ENCODE assay signal across 28 cellular contexts in genomic region chr17:62161405-62162148, GRCh38.
"Had no signal": no experiment of that assay in that cellular context is flagged by ENCODE, and none has a peak within 500 bp of the region (broad histone marks: within the 10 kb centered on the region; RNA-seq: fewer than 3 reads in every experiment).

No MANE protein-coding gene starts in this region.

- H3K36me3 Mint-ChIP-seq: activated naive CD4-positive, alpha-beta T cell treated with anti-CD3 and anti-CD28 coated beads, Interleukin-2, amount 10 ng/mL, durations not matched to agents 7 days and 5 days; activated naive CD4-positive, alpha-beta T cell treated with anti-CD3 and anti-CD28 coated beads, Interleukin-2, amount 50 U/mL, for 72 hours; activated naive CD8-positive, alpha-beta T cell treated with anti-CD3 and anti-CD28 coated beads, Interleukin-2, amount 10 ng/mL, durations not matched to agents 7 days and 5 days; brain had no signal

- H3K4me3 ChIP-seq: ascending aorta, breast epithelium, cardiac muscle cell, colonic mucosa, esophagus muscularis mucosa, gastrocnemius medialis, heart right ventricle had no signal

- H3K9me3 Mint-ChIP-seq: activated CD4-positive, alpha-beta memory T cell treated with anti-CD3 and anti-CD28 coated beads, Interleukin-2, amount 10 ng/mL, durations not matched to agents 7 days and 5 days; activated CD4-positive, alpha-beta T cell treated with anti-CD3 and anti-CD28 coated beads, Interleukin-2, amount 10 ng/mL, durations not matched to agents 7 days and 5 days; activated naive CD4-positive, alpha-beta T cell treated with anti-CD3 and anti-CD28 coated beads, Interleukin-2, amount 10 ng/mL, durations not matched to agents 7 days and 5 days; activated naive CD4-positive, alpha-beta T cell treated with anti-CD3 and anti-CD28 coated beads, Interleukin-2, amount 50 U/mL, for 72 hours; activated naive CD8-positive, alpha-beta T cell treated with anti-CD3 and anti-CD28 coated beads, Interleukin-2, amount 10 ng/mL, durations not matched to agents 7 days and 5 days; activated T-cell treated with anti-CD3 and anti-CD28 coated beads, Interleukin-2, amount 50 U/mL, for 24 hours; activated T-cell treated with anti-CD3 and anti-CD28 coated beads, Interleukin-2, amount 50 U/mL, for 72 hours; brain had no signal

- H3K4me1 Mint-ChIP-seq: brain had no signal

- H3K27ac Mint-ChIP-seq: activated CD4-positive, alpha-beta memory T cell treated with anti-CD3 and anti-CD28 coated beads, Interleukin-2, amount 10 ng/mL, durations not matched to agents 7 days and 5 days; activated CD4-positive, alpha-beta T cell treated with anti-CD3 and anti-CD28 coated beads, Interleukin-2, amount 10 ng/mL, durations not matched to agents 7 days and 5 days; activated naive CD4-positive, alpha-beta T cell treated with anti-CD3 and anti-CD28 coated beads, Interleukin-2, amount 10 ng/mL, durations not matched to agents 7 days and 5 days; activated naive CD4-positive, alpha-beta T cell treated with anti-CD3 and anti-CD28 coated beads, Interleukin-2, amount 50 U/mL, for 72 hours; activated naive CD8-positive, alpha-beta T cell treated with anti-CD3 and anti-CD28 coated beads, Interleukin-2, amount 10 ng/mL, durations not matched to agents 7 days and 5 days; activated T-cell treated with anti-CD3 and anti-CD28 coated beads, Interleukin-2, amount 50 U/mL, for 24 hours; activated T-cell treated with anti-CD3 and anti-CD28 coated beads, Interleukin-2, amount 50 U/mL, for 72 hours had no signal

- H3K27me3 ChIP-seq: ascending aorta, breast epithelium, cardiac muscle cell, colonic mucosa, esophagus muscularis mucosa, gastrocnemius medialis had no signal

- H3K27me3 Mint-ChIP-seq: activated CD4-positive, alpha-beta T cell treated with anti-CD3 and anti-CD28 coated beads, Interleukin-2, amount 10 ng/mL, durations not matched to agents 7 days and 5 days had no signal

- ATAC-seq: activated naive CD4-positive, alpha-beta T cell treated with anti-CD3 and anti-CD28 coated beads, Interleukin-2, amount 50 U/mL, for 72 hours; activated T-cell treated with anti-CD3 and anti-CD28 coated beads, Interleukin-2, amount 50 U/mL, for 72 hours; foreskin keratinocyte; gastrocnemius medialis; heart right ventricle had no signal

- H3K36me3 ChIP-seq: ascending aorta, breast epithelium, cardiac muscle cell, colonic mucosa, esophagus muscularis mucosa, gastrocnemius medialis, heart right ventricle had no signal

- DNase-seq: activated CD4-positive, alpha-beta memory T cell treated with anti-CD3 and anti-CD28 coated beads, Interleukin-2, amount 10 ng/mL, durations not matched to agents 7 days and 5 days; activated CD4-positive, alpha-beta T cell treated with anti-CD3 and anti-CD28 coated beads for 1 hour; activated CD4-positive, alpha-beta T cell treated with anti-CD3 and anti-CD28 coated beads for 4 hours; activated CD4-positive, alpha-beta T cell treated with anti-CD3 and anti-CD28 coated beads, Interleukin-2, amount 10 ng/mL, durations not matched to agents 7 days and 5 days; activated CD4-positive, alpha-beta T cell treated with anti-CD3 and anti-CD28 coated beads, Interleukin-2, amount 50 U/mL, for 4 hours; activated CD8-positive, alpha-beta memory T cell treated with anti-CD3 and anti-CD28 coated beads, Interleukin-2, amount 50 U/mL, for 48 hours; activated gamma-delta T cell; activated naive CD4-positive, alpha-beta T cell; activated naive CD4-positive, alpha-beta T cell treated with anti-CD3 and anti-CD28 coated beads, Interleukin-2, amount 10 ng/mL, durations not matched to agents 7 days and 5 days; activated naive CD8-positive, alpha-beta T cell treated with anti-CD3 and anti-CD28 coated beads, Interleukin-2, amount 10 ng/mL, durations not matched to agents 7 days and 5 days; activated T-cell treated with anti-CD3 and anti-CD28 coated beads for 4 hours; activated T-cell treated with anti-CD3 and anti-CD28 coated beads, Interleukin-2, amount 50 U/mL, for 24 hours; activated T-cell treated with anti-CD3 and anti-CD28 coated beads, Interleukin-2, amount 50 U/mL, for 72 hours; central memory CD4-positive, alpha-beta T cell; cerebellar nuclear complex; colonic mucosa; effector CD8-positive, alpha-beta T cell; erythroblast; foreskin keratinocyte; gastrocnemius medialis; heart right ventricle; T-helper 2 cell had no signal

- H3K4me1 ChIP-seq: ascending aorta, breast epithelium, colonic mucosa, esophagus muscularis mucosa, foreskin keratinocyte, gastrocnemius medialis, heart right ventricle had no signal

- H3K4me3 Mint-ChIP-seq: activated CD4-positive, alpha-beta memory T cell treated with anti-CD3 and anti-CD28 coated beads, Interleukin-2, amount 10 ng/mL, durations not matched to agents 7 days and 5 days; activated CD4-positive, alpha-beta T cell treated with anti-CD3 and anti-CD28 coated beads, Interleukin-2, amount 10 ng/mL, durations not matched to agents 7 days and 5 days; activated naive CD4-positive, alpha-beta T cell treated with anti-CD3 and anti-CD28 coated beads, Interleukin-2, amount 10 ng/mL, durations not matched to agents 7 days and 5 days; activated naive CD8-positive, alpha-beta T cell treated with anti-CD3 and anti-CD28 coated beads, Interleukin-2, amount 10 ng/mL, durations not matched to agents 7 days and 5 days; activated T-cell treated with anti-CD3 and anti-CD28 coated beads, Interleukin-2, amount 50 U/mL, for 24 hours; activated T-cell treated with anti-CD3 and anti-CD28 coated beads, Interleukin-2, amount 50 U/mL, for 72 hours; brain had no signal

- H3K9me3 ChIP-seq: ascending aorta, breast epithelium, colonic mucosa, esophagus muscularis mucosa, gastrocnemius medialis, heart right ventricle had no signal

- H3K27ac ChIP-seq: ascending aorta, breast epithelium, cardiac muscle cell, colonic mucosa, esophagus muscularis mucosa, foreskin keratinocyte, gastrocnemius medialis, heart right ventricle had no signal
